In the genomic region with DNA sequence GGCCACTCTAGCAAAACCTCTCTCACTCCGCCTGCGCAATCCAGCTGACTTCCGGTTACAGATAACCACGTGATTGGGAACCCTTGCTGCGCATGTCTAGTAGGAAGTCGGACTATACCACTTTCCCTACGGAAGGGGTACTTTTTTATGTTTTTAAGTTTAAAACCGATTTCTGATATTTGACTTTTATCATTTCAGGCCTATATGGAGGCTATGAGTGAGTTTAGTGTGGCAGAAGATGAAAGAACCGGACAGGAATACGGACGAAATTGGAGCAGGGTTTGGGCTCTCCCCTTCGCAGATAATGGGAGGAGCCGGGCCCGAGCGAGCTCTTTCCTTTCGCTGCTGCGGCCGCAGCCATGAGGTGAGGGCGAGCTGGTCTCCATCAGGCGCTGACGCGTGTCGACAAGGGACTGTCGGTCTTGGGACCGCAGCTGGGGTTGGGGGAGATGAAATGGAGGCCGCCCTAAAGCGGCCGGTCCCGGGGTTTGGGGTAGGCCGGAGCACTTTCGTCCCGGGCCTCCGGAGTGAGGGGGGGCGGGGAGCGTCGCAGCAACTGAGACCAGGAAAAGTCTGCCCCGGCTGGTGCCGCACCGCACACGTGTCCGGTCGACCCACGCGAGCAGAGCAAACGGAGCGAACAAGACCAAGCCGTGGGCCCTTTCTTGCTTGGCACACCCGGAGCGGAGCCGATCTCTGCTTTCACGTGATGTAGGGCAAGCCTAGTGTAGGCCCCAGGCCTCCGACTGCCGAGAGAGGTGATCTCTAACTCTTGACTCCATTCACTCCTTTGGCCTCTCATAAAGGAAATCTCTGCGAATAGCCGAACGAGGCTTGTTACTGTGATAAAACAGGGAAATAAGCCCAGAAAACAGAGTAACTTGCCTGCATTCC, we compare ENCODE assay signal across 1 cellular context.
A peak's percentile ranks its signal among the peaks of the same experiment; 100 is the strongest.
TF ChIP-seq lines count a peak whose summit lies in the region.

A gene (plus strand): TSS at position 298 of the 894 bp plus-strand sequence. CDS start 62 bp downstream, at position 360.

TF ChIP-seq in K562, 482 proteins besides CTCF, POLR2A, EP300 and RAD21 (continued from another document and continues in another):
- TF ChIP-seq, protein P1, sequence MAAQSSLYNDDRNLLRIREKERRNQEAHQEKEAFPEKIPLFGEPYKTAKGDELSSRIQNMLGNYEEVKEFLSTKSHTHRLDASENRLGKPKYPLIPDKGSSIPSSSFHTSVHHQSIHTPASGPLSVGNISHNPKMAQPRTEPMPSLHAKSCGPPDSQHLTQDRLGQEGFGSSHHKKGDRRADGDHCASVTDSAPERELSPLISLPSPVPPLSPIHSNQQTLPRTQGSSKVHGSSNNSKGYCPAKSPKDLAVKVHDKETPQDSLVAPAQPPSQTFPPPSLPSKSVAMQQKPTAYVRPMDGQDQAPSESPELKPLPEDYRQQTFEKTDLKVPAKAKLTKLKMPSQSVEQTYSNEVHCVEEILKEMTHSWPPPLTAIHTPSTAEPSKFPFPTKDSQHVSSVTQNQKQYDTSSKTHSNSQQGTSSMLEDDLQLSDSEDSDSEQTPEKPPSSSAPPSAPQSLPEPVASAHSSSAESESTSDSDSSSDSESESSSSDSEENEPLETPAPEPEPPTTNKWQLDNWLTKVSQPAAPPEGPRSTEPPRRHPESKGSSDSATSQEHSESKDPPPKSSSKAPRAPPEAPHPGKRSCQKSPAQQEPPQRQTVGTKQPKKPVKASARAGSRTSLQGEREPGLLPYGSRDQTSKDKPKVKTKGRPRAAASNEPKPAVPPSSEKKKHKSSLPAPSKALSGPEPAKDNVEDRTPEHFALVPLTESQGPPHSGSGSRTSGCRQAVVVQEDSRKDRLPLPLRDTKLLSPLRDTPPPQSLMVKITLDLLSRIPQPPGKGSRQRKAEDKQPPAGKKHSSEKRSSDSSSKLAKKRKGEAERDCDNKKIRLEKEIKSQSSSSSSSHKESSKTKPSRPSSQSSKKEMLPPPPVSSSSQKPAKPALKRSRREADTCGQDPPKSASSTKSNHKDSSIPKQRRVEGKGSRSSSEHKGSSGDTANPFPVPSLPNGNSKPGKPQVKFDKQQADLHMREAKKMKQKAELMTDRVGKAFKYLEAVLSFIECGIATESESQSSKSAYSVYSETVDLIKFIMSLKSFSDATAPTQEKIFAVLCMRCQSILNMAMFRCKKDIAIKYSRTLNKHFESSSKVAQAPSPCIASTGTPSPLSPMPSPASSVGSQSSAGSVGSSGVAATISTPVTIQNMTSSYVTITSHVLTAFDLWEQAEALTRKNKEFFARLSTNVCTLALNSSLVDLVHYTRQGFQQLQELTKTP (IDR thresholded peaks at IDR 0.05; ENCODE audit: low read depth in 1 of 2, partially characterized antibody in 2 of 2), result peak in 1 of 2 experiments; percentile 43
- TF ChIP-seq YBX1 (IDR thresholded peaks at IDR 0.05), result no peak
- TF ChIP-seq CEBPG (CRISPR knock-in tag; IDR thresholded peaks at IDR 0.05), result no peak
- peak in 1 of 2 experiments; percentile 34; a peak in 1 of 4 replicates for TF ChIP-seq CEBPG (tag; conservative IDR thresholded peaks at IDR 0.05 in 1 of 2, IDR thresholded peaks at IDR 0.05 in 1 of 2)
- TF ChIP-seq ARID2 (IDR thresholded peaks at IDR 0.05), result 0 out of 2 replicates have a peak, but pooled peaks have one; percentile 11
- peak; percentile 88; the same call in 1 of the 2 replicates for TF ChIP-seq SREBF1 (IDR thresholded peaks at IDR 0.05; ENCODE audit: borderline replicate concordance, low read depth, low read length)
- no peak for TF ChIP-seq NFXL1 (CRISPR knock-in tag; IDR thresholded peaks at IDR 0.05)
- no peak; the same call in 1 of the 2 replicates for TF ChIP-seq GTF2A2 (tag; IDR thresholded peaks at IDR 0.05)
- 0 out of 2 replicates have a peak, but pooled peaks have one; percentile 25 for TF ChIP-seq ZNF121 (CRISPR knock-in tag; conservative IDR thresholded peaks at IDR 0.05)
- peak; percentile 45; the same call in 1 of the 2 replicates for TF ChIP-seq LEF1 (IDR thresholded peaks at IDR 0.05)
- peak; percentile 94 for TF ChIP-seq TAF7 (tag; IDR thresholded peaks at IDR 0.05)
- TF ChIP-seq ARNT (IDR thresholded peaks at IDR 0.05), result peak in 1 of 2 experiments; percentile 89; a peak in 2 of 4 replicates
- TF ChIP-seq LARP7 (IDR thresholded peaks at IDR 0.05), result no peak
- TF ChIP-seq, protein P2, sequence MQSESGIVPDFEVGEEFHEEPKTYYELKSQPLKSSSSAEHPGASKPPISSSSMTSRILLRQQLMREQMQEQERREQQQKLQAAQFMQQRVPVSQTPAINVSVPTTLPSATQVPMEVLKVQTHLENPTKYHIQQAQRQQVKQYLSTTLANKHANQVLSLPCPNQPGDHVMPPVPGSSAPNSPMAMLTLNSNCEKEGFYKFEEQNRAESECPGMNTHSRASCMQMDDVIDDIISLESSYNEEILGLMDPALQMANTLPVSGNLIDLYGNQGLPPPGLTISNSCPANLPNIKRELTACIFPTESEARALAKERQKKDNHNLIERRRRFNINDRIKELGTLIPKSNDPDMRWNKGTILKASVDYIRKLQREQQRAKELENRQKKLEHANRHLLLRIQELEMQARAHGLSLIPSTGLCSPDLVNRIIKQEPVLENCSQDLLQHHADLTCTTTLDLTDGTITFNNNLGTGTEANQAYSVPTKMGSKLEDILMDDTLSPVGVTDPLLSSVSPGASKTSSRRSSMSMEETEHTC (IDR thresholded peaks at IDR 0.05), result 0 out of 2 replicates have a peak, but pooled peaks have one; percentile 40
- TF ChIP-seq, protein P3, sequence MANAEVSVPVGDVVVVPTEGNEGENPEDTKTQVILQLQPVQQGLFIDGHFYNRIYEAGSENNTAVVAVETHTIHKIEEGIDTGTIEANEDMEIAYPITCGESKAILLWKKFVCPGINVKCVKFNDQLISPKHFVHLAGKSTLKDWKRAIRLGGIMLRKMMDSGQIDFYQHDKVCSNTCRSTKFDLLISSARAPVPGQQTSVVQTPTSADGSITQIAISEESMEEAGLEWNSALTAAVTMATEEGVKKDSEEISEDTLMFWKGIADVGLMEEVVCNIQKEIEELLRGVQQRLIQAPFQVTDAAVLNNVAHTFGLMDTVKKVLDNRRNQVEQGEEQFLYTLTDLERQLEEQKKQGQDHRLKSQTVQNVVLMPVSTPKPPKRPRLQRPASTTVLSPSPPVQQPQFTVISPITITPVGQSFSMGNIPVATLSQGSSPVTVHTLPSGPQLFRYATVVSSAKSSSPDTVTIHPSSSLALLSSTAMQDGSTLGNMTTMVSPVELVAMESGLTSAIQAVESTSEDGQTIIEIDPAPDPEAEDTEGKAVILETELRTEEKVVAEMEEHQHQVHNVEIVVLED (CRISPR knock-in tag; IDR thresholded peaks at IDR 0.05), result 0 out of 2 replicates have a peak, but pooled peaks have one; percentile 23
- TF ChIP-seq BACH1 (tag; IDR thresholded peaks at IDR 0.05), result peak; percentile 20; the same call in 1 of the 2 replicates
- TF ChIP-seq, protein P4, sequence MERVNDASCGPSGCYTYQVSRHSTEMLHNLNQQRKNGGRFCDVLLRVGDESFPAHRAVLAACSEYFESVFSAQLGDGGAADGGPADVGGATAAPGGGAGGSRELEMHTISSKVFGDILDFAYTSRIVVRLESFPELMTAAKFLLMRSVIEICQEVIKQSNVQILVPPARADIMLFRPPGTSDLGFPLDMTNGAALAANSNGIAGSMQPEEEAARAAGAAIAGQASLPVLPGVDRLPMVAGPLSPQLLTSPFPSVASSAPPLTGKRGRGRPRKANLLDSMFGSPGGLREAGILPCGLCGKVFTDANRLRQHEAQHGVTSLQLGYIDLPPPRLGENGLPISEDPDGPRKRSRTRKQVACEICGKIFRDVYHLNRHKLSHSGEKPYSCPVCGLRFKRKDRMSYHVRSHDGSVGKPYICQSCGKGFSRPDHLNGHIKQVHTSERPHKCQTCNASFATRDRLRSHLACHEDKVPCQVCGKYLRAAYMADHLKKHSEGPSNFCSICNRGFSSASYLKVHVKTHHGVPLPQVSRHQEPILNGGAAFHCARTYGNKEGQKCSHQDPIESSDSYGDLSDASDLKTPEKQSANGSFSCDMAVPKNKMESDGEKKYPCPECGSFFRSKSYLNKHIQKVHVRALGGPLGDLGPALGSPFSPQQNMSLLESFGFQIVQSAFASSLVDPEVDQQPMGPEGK (CRISPR knock-in tag; IDR thresholded peaks at IDR 0.05; ENCODE audit: borderline replicate concordance), result no peak
- no peak for TF ChIP-seq ZNF431 (CRISPR knock-in tag; IDR thresholded peaks at IDR 0.05)
- TF ChIP-seq, protein P5, sequence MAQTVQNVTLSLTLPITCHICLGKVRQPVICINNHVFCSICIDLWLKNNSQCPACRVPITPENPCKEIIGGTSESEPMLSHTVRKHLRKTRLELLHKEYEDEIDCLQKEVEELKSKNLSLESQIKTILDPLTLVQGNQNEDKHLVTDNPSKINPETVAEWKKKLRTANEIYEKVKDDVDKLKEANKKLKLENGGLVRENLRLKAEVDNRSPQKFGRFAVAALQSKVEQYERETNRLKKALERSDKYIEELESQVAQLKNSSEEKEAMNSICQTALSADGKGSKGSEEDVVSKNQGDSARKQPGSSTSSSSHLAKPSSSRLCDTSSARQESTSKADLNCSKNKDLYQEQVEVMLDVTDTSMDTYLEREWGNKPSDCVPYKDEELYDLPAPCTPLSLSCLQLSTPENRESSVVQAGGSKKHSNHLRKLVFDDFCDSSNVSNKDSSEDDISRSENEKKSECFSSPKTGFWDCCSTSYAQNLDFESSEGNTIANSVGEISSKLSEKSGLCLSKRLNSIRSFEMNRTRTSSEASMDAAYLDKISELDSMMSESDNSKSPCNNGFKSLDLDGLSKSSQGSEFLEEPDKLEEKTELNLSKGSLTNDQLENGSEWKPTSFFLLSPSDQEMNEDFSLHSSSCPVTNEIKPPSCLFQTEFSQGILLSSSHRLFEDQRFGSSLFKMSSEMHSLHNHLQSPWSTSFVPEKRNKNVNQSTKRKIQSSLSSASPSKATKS (CRISPR knock-in tag; IDR thresholded peaks at IDR 0.05), result no peak
- TF ChIP-seq, protein P6, sequence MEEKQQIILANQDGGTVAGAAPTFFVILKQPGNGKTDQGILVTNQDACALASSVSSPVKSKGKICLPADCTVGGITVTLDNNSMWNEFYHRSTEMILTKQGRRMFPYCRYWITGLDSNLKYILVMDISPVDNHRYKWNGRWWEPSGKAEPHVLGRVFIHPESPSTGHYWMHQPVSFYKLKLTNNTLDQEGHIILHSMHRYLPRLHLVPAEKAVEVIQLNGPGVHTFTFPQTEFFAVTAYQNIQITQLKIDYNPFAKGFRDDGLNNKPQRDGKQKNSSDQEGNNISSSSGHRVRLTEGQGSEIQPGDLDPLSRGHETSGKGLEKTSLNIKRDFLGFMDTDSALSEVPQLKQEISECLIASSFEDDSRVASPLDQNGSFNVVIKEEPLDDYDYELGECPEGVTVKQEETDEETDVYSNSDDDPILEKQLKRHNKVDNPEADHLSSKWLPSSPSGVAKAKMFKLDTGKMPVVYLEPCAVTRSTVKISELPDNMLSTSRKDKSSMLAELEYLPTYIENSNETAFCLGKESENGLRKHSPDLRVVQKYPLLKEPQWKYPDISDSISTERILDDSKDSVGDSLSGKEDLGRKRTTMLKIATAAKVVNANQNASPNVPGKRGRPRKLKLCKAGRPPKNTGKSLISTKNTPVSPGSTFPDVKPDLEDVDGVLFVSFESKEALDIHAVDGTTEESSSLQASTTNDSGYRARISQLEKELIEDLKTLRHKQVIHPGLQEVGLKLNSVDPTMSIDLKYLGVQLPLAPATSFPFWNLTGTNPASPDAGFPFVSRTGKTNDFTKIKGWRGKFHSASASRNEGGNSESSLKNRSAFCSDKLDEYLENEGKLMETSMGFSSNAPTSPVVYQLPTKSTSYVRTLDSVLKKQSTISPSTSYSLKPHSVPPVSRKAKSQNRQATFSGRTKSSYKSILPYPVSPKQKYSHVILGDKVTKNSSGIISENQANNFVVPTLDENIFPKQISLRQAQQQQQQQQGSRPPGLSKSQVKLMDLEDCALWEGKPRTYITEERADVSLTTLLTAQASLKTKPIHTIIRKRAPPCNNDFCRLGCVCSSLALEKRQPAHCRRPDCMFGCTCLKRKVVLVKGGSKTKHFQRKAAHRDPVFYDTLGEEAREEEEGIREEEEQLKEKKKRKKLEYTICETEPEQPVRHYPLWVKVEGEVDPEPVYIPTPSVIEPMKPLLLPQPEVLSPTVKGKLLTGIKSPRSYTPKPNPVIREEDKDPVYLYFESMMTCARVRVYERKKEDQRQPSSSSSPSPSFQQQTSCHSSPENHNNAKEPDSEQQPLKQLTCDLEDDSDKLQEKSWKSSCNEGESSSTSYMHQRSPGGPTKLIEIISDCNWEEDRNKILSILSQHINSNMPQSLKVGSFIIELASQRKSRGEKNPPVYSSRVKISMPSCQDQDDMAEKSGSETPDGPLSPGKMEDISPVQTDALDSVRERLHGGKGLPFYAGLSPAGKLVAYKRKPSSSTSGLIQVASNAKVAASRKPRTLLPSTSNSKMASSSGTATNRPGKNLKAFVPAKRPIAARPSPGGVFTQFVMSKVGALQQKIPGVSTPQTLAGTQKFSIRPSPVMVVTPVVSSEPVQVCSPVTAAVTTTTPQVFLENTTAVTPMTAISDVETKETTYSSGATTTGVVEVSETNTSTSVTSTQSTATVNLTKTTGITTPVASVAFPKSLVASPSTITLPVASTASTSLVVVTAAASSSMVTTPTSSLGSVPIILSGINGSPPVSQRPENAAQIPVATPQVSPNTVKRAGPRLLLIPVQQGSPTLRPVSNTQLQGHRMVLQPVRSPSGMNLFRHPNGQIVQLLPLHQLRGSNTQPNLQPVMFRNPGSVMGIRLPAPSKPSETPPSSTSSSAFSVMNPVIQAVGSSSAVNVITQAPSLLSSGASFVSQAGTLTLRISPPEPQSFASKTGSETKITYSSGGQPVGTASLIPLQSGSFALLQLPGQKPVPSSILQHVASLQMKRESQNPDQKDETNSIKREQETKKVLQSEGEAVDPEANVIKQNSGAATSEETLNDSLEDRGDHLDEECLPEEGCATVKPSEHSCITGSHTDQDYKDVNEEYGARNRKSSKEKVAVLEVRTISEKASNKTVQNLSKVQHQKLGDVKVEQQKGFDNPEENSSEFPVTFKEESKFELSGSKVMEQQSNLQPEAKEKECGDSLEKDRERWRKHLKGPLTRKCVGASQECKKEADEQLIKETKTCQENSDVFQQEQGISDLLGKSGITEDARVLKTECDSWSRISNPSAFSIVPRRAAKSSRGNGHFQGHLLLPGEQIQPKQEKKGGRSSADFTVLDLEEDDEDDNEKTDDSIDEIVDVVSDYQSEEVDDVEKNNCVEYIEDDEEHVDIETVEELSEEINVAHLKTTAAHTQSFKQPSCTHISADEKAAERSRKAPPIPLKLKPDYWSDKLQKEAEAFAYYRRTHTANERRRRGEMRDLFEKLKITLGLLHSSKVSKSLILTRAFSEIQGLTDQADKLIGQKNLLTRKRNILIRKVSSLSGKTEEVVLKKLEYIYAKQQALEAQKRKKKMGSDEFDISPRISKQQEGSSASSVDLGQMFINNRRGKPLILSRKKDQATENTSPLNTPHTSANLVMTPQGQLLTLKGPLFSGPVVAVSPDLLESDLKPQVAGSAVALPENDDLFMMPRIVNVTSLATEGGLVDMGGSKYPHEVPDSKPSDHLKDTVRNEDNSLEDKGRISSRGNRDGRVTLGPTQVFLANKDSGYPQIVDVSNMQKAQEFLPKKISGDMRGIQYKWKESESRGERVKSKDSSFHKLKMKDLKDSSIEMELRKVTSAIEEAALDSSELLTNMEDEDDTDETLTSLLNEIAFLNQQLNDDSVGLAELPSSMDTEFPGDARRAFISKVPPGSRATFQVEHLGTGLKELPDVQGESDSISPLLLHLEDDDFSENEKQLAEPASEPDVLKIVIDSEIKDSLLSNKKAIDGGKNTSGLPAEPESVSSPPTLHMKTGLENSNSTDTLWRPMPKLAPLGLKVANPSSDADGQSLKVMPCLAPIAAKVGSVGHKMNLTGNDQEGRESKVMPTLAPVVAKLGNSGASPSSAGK (IDR thresholded peaks at IDR 0.05), result peak; percentile 64; the same call in 1 of the 2 replicates
- 0 out of 2 replicates have a peak, but pooled peaks have one; percentile 14 for TF ChIP-seq E2F3 (CRISPR knock-in tag; IDR thresholded peaks at IDR 0.05)
- TF ChIP-seq TRIM28 (IDR thresholded peaks at IDR 0.05), result peak; percentile 52; the same call in 1 of the 2 replicates
- TF ChIP-seq PHF8 (IDR thresholded peaks at IDR 0.05; ENCODE audit: borderline replicate concordance, low read length), result peak; percentile 96
- TF ChIP-seq TAF9B (IDR thresholded peaks at IDR 0.05; ENCODE audit: partially characterized antibody), result peak; percentile 94
